In genomic region chr3:160447544-160447943, GRCh38 we compare ENCODE assay signal across 10 cellular contexts. TPM values are rescaled to one million over a fixed set of nuclear protein-coding genes. Genes with fewer than 3 reads are reported as not detected.
DNase-seq lines count a peak whose midpoint lies in the region; ATAC-seq and TF ChIP-seq lines count a peak whose summit lies in the region.
"Had no signal": no experiment of that assay in that cellular context is flagged by ENCODE, and none has a peak within 500 bp of the region (broad histone marks: within the 10 kb centered on the region; RNA-seq: fewer than 3 reads in every experiment).

No MANE protein-coding gene starts in this region.

- peak overlapping the region; percentile 95; the same call in 1 of the 2 replicates for H3K4me2 ChIP-seq in PC-9

- H3K4me1 Mint-ChIP-seq in T-helper 2 cell treated with Interferon-gamma antibody and Interleukin-4, amounts not matched to agents 5 μg/mL and 100 μg/mL, for 36 hours (ENCODE audit: low read depth), result peaks cover 50% of the 10 kb centered on the region
- H3K4me1 Mint-ChIP-seq in osteocyte (ENCODE audit: unreplicated experiment), result peaks cover 58% of the 10 kb centered on the region

- H3K4me3 ChIP-seq in PC-9 (no peak overlapping the region; the same call in 1 of the 2 replicates), dorsolateral prefrontal cortex (peak overlapping the region in 41 of 59 donors; percentile 7 to 84 (median 62))
- H3K4me3 ChIP-seq: transverse colon had no signal

- TF ChIP-seq CTCF in PC-9 (conservative IDR thresholded peaks at IDR 0.05) (no peak), dorsolateral prefrontal cortex (IDR thresholded peaks at IDR 0.05 in 54 of 56, conservative IDR thresholded peaks at IDR 0.05 in 2 of 56; ENCODE audit: low read depth in 1 of 56, partially characterized antibody in 56 of 56) (no peak), osteocyte (IDR thresholded peaks at IDR 0.05) (no peak)

- H4K20me1 ChIP-seq in PC-9 (ENCODE audit: insufficient read depth), result no peaks in the 10 kb centered on the region

- BruUV-seq in PC-9 (replicated peaks; lab: Mats Ljungman, UMichigan), result no TSS peak

- no peaks in the 10 kb centered on the region for H3K9me2 ChIP-seq in PC-9 (ENCODE audit: insufficient read depth)

- DNase-seq in T-helper 2 cell treated with Interferon-gamma antibody and Interleukin-4, amounts not matched to agents 5 μg/mL and 100 μg/mL, for 36 hours (ENCODE audit: low spot score), result no peak
- no peak for DNase-seq in T-helper 2 cell
- DNase-seq in PC-9, result no peak
- DNase-seq in dorsolateral prefrontal cortex, result no peak
- DNase-seq in osteocyte (ENCODE audit: extremely low spot score, unreplicated experiment), result no peak
- DNase-seq in dedifferentiated amniotic fluid mesenchymal stem cell (ENCODE audit: extremely low spot score), result no peak
- DNase-seq in MV-4-11 (lab: John Stamatoyannopoulos, UW), result no peak
- DNase-seq: NCI-H2081 treated with DMSO at 0.1 percent for 48 hours, transverse colon had no signal

- no peak overlapping the region for H3K27ac ChIP-seq in PC-9
- peak overlapping the region in 37 of 59 donors; percentile 3 to 93 (median 83) for H3K27ac ChIP-seq in dorsolateral prefrontal cortex
- H3K27ac ChIP-seq: transverse colon had no signal

- H2AFZ ChIP-seq in PC-9, result no peak overlapping the region

- no peaks in the 10 kb centered on the region for H3K36me3 ChIP-seq in PC-9 (ENCODE audit: low read depth)
- H3K36me3 ChIP-seq: transverse colon had no signal

- peaks cover 6% of the 10 kb centered on the region for H3K9me3 Mint-ChIP-seq in T-helper 2 cell treated with Interferon-gamma antibody and Interleukin-4, amounts not matched to agents 5 μg/mL and 100 μg/mL, for 36 hours
- no peaks in the 10 kb centered on the region for H3K9me3 Mint-ChIP-seq in osteocyte (ENCODE audit: unreplicated experiment)

- CTCF ChIA-PET in PC-9 (lab: Charles Lee), result no interaction called here

- ATAC-seq in HG02938 (IDR thresholded peaks at IDR 0.05; ENCODE audit: unreplicated experiment), result no peak

- H3K4me3 Mint-ChIP-seq in T-helper 2 cell treated with Interferon-gamma antibody and Interleukin-4, amounts not matched to agents 5 μg/mL and 100 μg/mL, for 36 hours, result peak overlapping the region; percentile 98
- H3K4me3 Mint-ChIP-seq in osteocyte (ENCODE audit: unreplicated experiment), result peak overlapping the region; percentile 96

- H3K4me1 ChIP-seq in PC-9 (replicated peaks; ENCODE audit: insufficient read depth), result peaks cover 21% of the 10 kb centered on the region

- H3K36me3 Mint-ChIP-seq in T-helper 2 cell treated with Interferon-gamma antibody and Interleukin-4, amounts not matched to agents 5 μg/mL and 100 μg/mL, for 36 hours (ENCODE audit: low read depth), result peaks cover 59% of the 10 kb centered on the region
- peaks cover 24% of the 10 kb centered on the region for H3K36me3 Mint-ChIP-seq in osteocyte (ENCODE audit: unreplicated experiment)

- intact Hi-C loops in PC-9 (cut with micrococcal nuclease; ENCODE audit: unreplicated experiment) (loop anchor here (5.0 kb wide), 4 partner anchors 115 to 965 kb away; partner anchors contain the start of gene ARL14), dorsolateral prefrontal cortex (cut with DNase I) (no loop called here)

- H3K79me2 ChIP-seq in PC-9 (ENCODE audit: low read depth), result peaks cover 33% of the 10 kb centered on the region

- no peaks in the 10 kb centered on the region for H3K27me3 Mint-ChIP-seq in T-helper 2 cell treated with Interferon-gamma antibody and Interleukin-4, amounts not matched to agents 5 μg/mL and 100 μg/mL, for 36 hours (ENCODE audit: low read depth)
- no peaks in the 10 kb centered on the region for H3K27me3 Mint-ChIP-seq in osteocyte (ENCODE audit: unreplicated experiment)

- no peaks in the 10 kb centered on the region for H3K27me3 ChIP-seq in PC-9 (ENCODE audit: insufficient read depth, low read depth)
- H3K27me3 ChIP-seq in dorsolateral prefrontal cortex, result peaks cover 0 to 64% (median 28%) of the 10 kb centered on the region in 45 donors
- H3K27me3 ChIP-seq: transverse colon had no signal

- peaks cover 12% of the 10 kb centered on the region; the same call in 1 of the 2 replicates for H3F3A ChIP-seq in PC-9 (ENCODE audit: insufficient read depth, low read depth)

- POLR2A ChIA-PET in PC-9 (lab: Charles Lee; ENCODE audit: unreplicated experiment), result interaction anchor here (0.5 kb wide), 1 partner anchor 49 kb away, joined by 3 read pairs; no protein-coding TSS in a partner anchor

- peak overlapping the region; percentile 62 for H3K27ac Mint-ChIP-seq in T-helper 2 cell treated with Interferon-gamma antibody and Interleukin-4, amounts not matched to agents 5 μg/mL and 100 μg/mL, for 36 hours
- H3K27ac Mint-ChIP-seq in osteocyte (ENCODE audit: unreplicated experiment), result peak overlapping the region; percentile 99

- H3K9me3 ChIP-seq in PC-9 (ENCODE audit: insufficient read depth, low read depth), result no peaks in the 10 kb centered on the region
- H3K9me3 ChIP-seq: transverse colon had no signal

RNA-seq across cellular contexts. Expression of gene TRIM59, which starts 2.0 kb away (rescaled TPM):
- total RNA-seq in PC-9 (2021) (14.4 and 23.3 TPM in 2 replicates), dorsolateral prefrontal cortex (10 to 100 TPM in 102 of 120 experiments, 1 to 10 TPM in 18; 3.4 to 93.5 (median 23.5) TPM), osteocyte (36.0 and 40.3 TPM in 2 replicates)

RNA-seq across cellular contexts. Expression of gene SMC4, which starts 48.1 kb away (rescaled TPM):
- total RNA-seq in PC-9 (2021) (138 and 181 TPM in 2 replicates), dorsolateral prefrontal cortex (10 to 100 TPM in 71 of 120 experiments, 1 to 10 TPM in 49; 4.6 to 19.0 (median 10.7) TPM), osteocyte (59.2 and 68.8 TPM in 2 replicates)

RNA-seq across cellular contexts. Expression of gene IFT80, which starts 48.5 kb away (rescaled TPM):
- total RNA-seq in PC-9 (2021), result 47.9 and 59.4 TPM in 2 replicates
- 100 to 1,000 TPM in 4 of 120 experiments, 10 to 100 TPM in 116; 30.1 to 114 (median 63.1) TPM for total RNA-seq in dorsolateral prefrontal cortex
- 42.8 and 43.3 TPM in 2 replicates for total RNA-seq in osteocyte
